In genomic region chr2:159208449-159208848, GRCh38 we compare ENCODE assay signal across 23 cellular contexts.
A peak's percentile ranks its signal among the peaks of the same experiment; 100 is the strongest.
DNase-seq lines count a peak whose midpoint lies in the region; ATAC-seq, FAIRE-seq and TF ChIP-seq lines count a peak whose summit lies in the region.
"Had no signal": no experiment of that assay in that cellular context is flagged by ENCODE, and none has a peak within 500 bp of the region (broad histone marks: within the 10 kb centered on the region; RNA-seq: fewer than 3 reads in every experiment).

No MANE protein-coding gene starts in this region.

- no TSS peak for BruUV-seq in HepG2 (replicated peaks; lab: Mats Ljungman, UMichigan)

- DNase-seq in H7 (peak; percentile 51), NCI-H460 (ENCODE audit: extremely low read depth, low read depth) (peak; percentile 14), chondrocyte (ENCODE audit: low spot score) (no peak), HepG2 (ENCODE audit: low spot score) (no peak), HuH-7.5 (ENCODE audit: low spot score) (no peak), prostate gland (ENCODE audit: low spot score) (no peak), nucleus accumbens (lab: John Stamatoyannopoulos, UW) (no peak)
- no peak for DNase-seq in CD4-positive, alpha-beta T cell
- DNase-seq: activated CD4-positive, alpha-beta T cell treated with anti-CD3 and anti-CD28 coated beads for 48 hours; CD8-positive, alpha-beta T cell; gastrocnemius medialis; GOT3; kidney glomerular epithelial cell; mesenchymal stem cell; NCI-H2029 treated with DMSO at 0.1 percent for 48 hours; NCI-H510A; Right ventricle myocardium superior; stimulated activated naive CD8-positive, alpha-beta T cell treated with anti-CD3 and anti-CD28 coated beads, Interleukin-15, Interleukin-2, amounts not matched to agents 100 U/mL and 50 U/mL, for 24 hours; T-helper 1 cell; upper lobe of left lung had no signal

- POLR2A ChIA-PET in HepG2 (lab: Yijun Ruan, JAX) = no interaction called here
- POLR2A ChIA-PET in CD4-positive, alpha-beta T cell (lab: Charles Lee) = interaction anchor here (2.7 kb wide), 1 partner anchor 504 kb away, joined by 9 read pairs; the partner anchor contains the start of gene MARCHF7

- H3K27ac Mint-ChIP-seq in chondrocyte (ENCODE audit: unreplicated experiment) = no peak overlapping the region
- no peak overlapping the region for H3K27ac Mint-ChIP-seq in CD4-positive, alpha-beta T cell
- H3K27ac Mint-ChIP-seq: brain; dendritic cell treated with granulocyte-macrophage colony-stimulating factor and Interleukin-4, amounts not matched to agents 40 ng/mL and 50 ng/mL, for 4 days; progenitor cell of endocrine pancreas had no signal

- H3K27me3 Mint-ChIP-seq in chondrocyte (ENCODE audit: low read depth) = no peaks in the 10 kb centered on the region
- no peaks in the 10 kb centered on the region for H3K27me3 Mint-ChIP-seq in CD4-positive, alpha-beta T cell
- H3K27me3 Mint-ChIP-seq: dendritic cell treated with granulocyte-macrophage colony-stimulating factor and Interleukin-4, amounts not matched to agents 40 ng/mL and 50 ng/mL, for 4 days; progenitor cell of endocrine pancreas had no signal

- H3K4me1 Mint-ChIP-seq in chondrocyte (ENCODE audit: low read depth) = peaks cover 41% of the 10 kb centered on the region
- peaks cover 49% of the 10 kb centered on the region for H3K4me1 Mint-ChIP-seq in CD4-positive, alpha-beta T cell (ENCODE audit: low read depth)

- in situ Hi-C loops in HepG2 (cut with HindIII; ENCODE audit: extremely low pct_ligation_motif_present, low pct_unique_long_range_greater_than_20kb) = no loop called here

- H3K4me1 ChIP-seq in HepG2 (ENCODE audit: insufficient read depth, low read length) (peaks cover 16% of the 10 kb centered on the region), prostate gland (replicated peaks) (no peaks in the 10 kb centered on the region)

- 67% methylated on average over 5 of the region's 5 CpGs for WGBS in HepG2 (ENCODE audit: low lambda C conversion rate)
- WGBS in prostate gland = 87% methylated on average over 5 of the region's 5 CpGs

- no peak for TF ChIP-seq POLR2A in HepG2 (IDR thresholded peaks at IDR 0.05; ENCODE audit: insufficient read depth in 1 of 2, low read depth in 2 of 2, low read length in 2 of 2)
- no peak for TF ChIP-seq POLR2A in prostate gland (IDR thresholded peaks at IDR 0.05)

- no peaks in the 10 kb centered on the region for H4K20me1 ChIP-seq in HepG2 (ENCODE audit: insufficient read depth, low read length)

- no peak overlapping the region for H2AFZ ChIP-seq in HepG2 (ENCODE audit: low read length)

- H3K36me3 Mint-ChIP-seq in chondrocyte (ENCODE audit: low read depth) = peaks cover 12% of the 10 kb centered on the region
- H3K36me3 Mint-ChIP-seq in CD4-positive, alpha-beta T cell (ENCODE audit: low read depth) = no peaks in the 10 kb centered on the region
- H3K36me3 Mint-ChIP-seq: CD8-positive, alpha-beta T cell had no signal

- FAIRE-seq in HepG2 (lab: Jason Lieb, UNC) = no peak

- H3K9me3 Mint-ChIP-seq in chondrocyte (ENCODE audit: low read depth) = no peaks in the 10 kb centered on the region
- H3K9me3 Mint-ChIP-seq in CD4-positive, alpha-beta T cell = no peaks in the 10 kb centered on the region
- H3K9me3 Mint-ChIP-seq: CD8-positive, alpha-beta T cell; dendritic cell treated with granulocyte-macrophage colony-stimulating factor and Interleukin-4, amounts not matched to agents 40 ng/mL and 50 ng/mL, for 4 days had no signal

- no peaks in the 10 kb centered on the region for H3K36me3 ChIP-seq in H7 (replicated peaks; ENCODE audit: control insufficient read depth, insufficient read depth, low read length)
- H3K36me3 ChIP-seq in HepG2 (replicated peaks in 1 of 2; ENCODE audit: control insufficient read depth in 1 of 2, insufficient read depth in 2 of 2, low read length in 2 of 2) = no peaks in the 10 kb centered on the region
- H3K36me3 ChIP-seq in prostate gland = no peaks in the 10 kb centered on the region
- H3K36me3 ChIP-seq: gastrocnemius medialis had no signal

- ATAC-seq in HepG2 = no peak
- ATAC-seq in CD4-positive, alpha-beta T cell (ENCODE audit: poor library complexity) = no peak
- ATAC-seq: CD8-positive, alpha-beta T cell; gastrocnemius medialis; stimulated activated naive CD8-positive, alpha-beta T cell treated with anti-CD3 and anti-CD28 coated beads, Interleukin-15, Interleukin-2, amounts not matched to agents 100 U/mL and 50 U/mL, for 24 hours had no signal

- H3K4me3 ChIP-seq in H7 (ENCODE audit: insufficient read depth, low read depth, low read length) = no peak overlapping the region
- no peak overlapping the region for H3K4me3 ChIP-seq in HepG2 (replicated peaks in 1 of 3; ENCODE audit: insufficient read depth in 1 of 3, low read depth in 2 of 3, low read length in 3 of 3)
- no peak overlapping the region for H3K4me3 ChIP-seq in prostate gland
- H3K4me3 ChIP-seq: gastrocnemius medialis, upper lobe of left lung had no signal

- TF ChIP-seq EP300 in HepG2 (IDR thresholded peaks at IDR 0.05; ENCODE audit: low read depth in 2 of 2, low read length in 2 of 2) = no peak
- no peak for TF ChIP-seq EP300 in HepG2 (CRISPR knock-in tag; IDR thresholded peaks at IDR 0.05; ENCODE audit: borderline replicate concordance)

- H3K4me3 Mint-ChIP-seq in chondrocyte (ENCODE audit: unreplicated experiment) = no peak overlapping the region
- H3K4me3 Mint-ChIP-seq in CD4-positive, alpha-beta T cell = no peak overlapping the region
- H3K4me3 Mint-ChIP-seq: brain; CD8-positive, alpha-beta T cell; dendritic cell treated with granulocyte-macrophage colony-stimulating factor and Interleukin-4, amounts not matched to agents 40 ng/mL and 50 ng/mL, for 4 days had no signal

- H3K9me3 ChIP-seq in HepG2 (ENCODE audit: low read length) (no peaks in the 10 kb centered on the region), prostate gland (no peaks in the 10 kb centered on the region)
- H3K9me3 ChIP-seq in CD4-positive, alpha-beta T cell (ENCODE audit: control insufficient read depth, low read length) = no peaks in the 10 kb centered on the region
- H3K9me3 ChIP-seq: gastrocnemius medialis, upper lobe of left lung had no signal

- H3K27ac ChIP-seq in HepG2 (ENCODE audit: extremely low read length, insufficient read depth, low read length) = no peak overlapping the region
- H3K27ac ChIP-seq in prostate gland = no peak overlapping the region
- H3K27ac ChIP-seq in CD4-positive, alpha-beta T cell (ENCODE audit: low read depth, low read length) = no peak overlapping the region
- H3K27ac ChIP-seq: gastrocnemius medialis had no signal

- H3K4me2 ChIP-seq in HepG2 (ENCODE audit: low read depth, low read length) = no peak overlapping the region

- H3K9ac ChIP-seq in HepG2 (ENCODE audit: insufficient read depth, low read depth, low read length) = no peak overlapping the region

- intact Hi-C loops in HepG2 (cut with micrococcal nuclease; ENCODE audit: unreplicated experiment) = no loop called here
- intact Hi-C loops in prostate gland (cut with DNase I) = no loop called here
- intact Hi-C loops in CD4-positive, alpha-beta T cell (cut with DNase I, micrococcal nuclease) = no loop called here

- peak; percentile 50 for TF ChIP-seq CTCF in chondrocyte (IDR thresholded peaks at IDR 0.05)
- TF ChIP-seq CTCF in HepG2 (CRISPR knock-in tag; IDR thresholded peaks at IDR 0.05) = peak; percentile 46
- no peak for TF ChIP-seq CTCF in prostate gland (IDR thresholded peaks at IDR 0.05)
- TF ChIP-seq CTCF in CD4-positive, alpha-beta T cell (IDR thresholded peaks at IDR 0.05) = no peak

- CTCF ChIA-PET in HepG2 (lab: Yijun Ruan, JAX; ENCODE audit: low intra/inter-chr PET ratio, low total read pairs) = no interaction called here
- CTCF ChIA-PET in CD4-positive, alpha-beta T cell (lab: Charles Lee) = no interaction called here

- H3K79me2 ChIP-seq in HepG2 (ENCODE audit: insufficient read depth, low read length) = no peaks in the 10 kb centered on the region

- TF ChIP-seq RAD21 in HepG2 (CRISPR knock-in tag; IDR thresholded peaks at IDR 0.05) = no peak

- H3K27me3 ChIP-seq in H7 (ENCODE audit: control insufficient read depth, insufficient read depth, low read length) (peaks cover 16% of the 10 kb centered on the region), HepG2 (ENCODE audit: control insufficient read depth in 1 of 2, insufficient read depth in 2 of 2, low read length in 2 of 2) (no peaks in the 10 kb centered on the region), prostate gland (replicated peaks; ENCODE audit: insufficient read depth) (no peaks in the 10 kb centered on the region)
- H3K27me3 ChIP-seq in CD4-positive, alpha-beta T cell (ENCODE audit: control insufficient read depth, insufficient read depth, low read length) = no peaks in the 10 kb centered on the region
- H3K27me3 ChIP-seq: gastrocnemius medialis, upper lobe of left lung had no signal

TF ChIP-seq in HepG2, 621 proteins besides CTCF, POLR2A, EP300 and RAD21:
- TF ChIP-seq NR2F6 (IDR thresholded peaks at IDR 0.05) (no peak), NR2F6 (CRISPR knock-in tag; IDR thresholded peaks at IDR 0.05) (no peak), SMC3 (IDR thresholded peaks at IDR 0.05; ENCODE audit: low read length) (peak; percentile 14; the same call in 1 of the 2 replicates), STAG1 (CRISPR knock-in tag; IDR thresholded peaks at IDR 0.05) (peak; percentile 47)

Comparison
In these comparisons a context has a peak if more than half of its experiments do, and no peak if none do; other contexts are left out.
1. DNase-seq: peak in H7 (single experiment) and NCI-H460 (single experiment); none in chondrocyte (single experiment), HepG2 (single experiment), HuH-7.5 (single experiment), prostate gland (single experiment), nucleus accumbens (0 of 56) and CD4-positive, alpha-beta T cell (0 of 10).
2. CTCF ChIP-seq: peak in chondrocyte (single experiment) and HepG2 (single experiment); none in prostate gland (0 of 4) and CD4-positive, alpha-beta T cell (single experiment).